In the genomic region with DNA sequence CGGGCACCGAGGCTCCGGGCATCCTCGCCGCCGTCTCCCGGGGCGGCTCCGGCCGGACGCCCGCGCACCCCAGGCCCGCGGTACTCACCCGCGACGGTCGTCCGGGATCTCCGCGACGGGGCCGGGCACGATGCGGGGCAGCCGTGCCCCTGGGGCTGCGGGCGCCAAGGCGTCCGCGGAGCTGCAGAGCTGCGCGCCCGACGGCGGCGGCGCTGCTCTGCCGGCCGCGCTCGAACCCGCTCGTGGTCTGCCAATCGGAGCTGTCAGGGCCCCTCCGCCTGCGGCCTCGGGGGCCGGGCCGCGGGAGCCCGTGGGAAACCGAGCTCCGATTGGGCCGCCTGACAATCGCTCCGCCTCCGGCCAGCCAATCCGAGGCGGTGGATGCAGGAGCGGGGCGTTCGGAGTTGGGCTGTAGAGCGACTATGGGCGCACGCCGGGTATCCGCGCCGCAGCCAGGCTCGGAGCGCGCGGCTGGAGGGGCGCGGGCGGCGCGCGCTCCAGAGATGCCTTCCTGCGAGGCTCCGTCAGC, we compare ENCODE assay signal across 8 cellular contexts.
DNase-seq lines count a peak whose midpoint lies in the region; ATAC-seq and TF ChIP-seq lines count a peak whose summit lies in the region.

No MANE protein-coding gene starts in this region.

- H3K36me3 Mint-ChIP-seq in Caco-2 (ENCODE audit: insufficient read depth, unreplicated experiment) = peaks cover 7% of the 10 kb centered on the region

- peaks cover 5% of the 10 kb centered on the region for H3K27me3 Mint-ChIP-seq in Caco-2 (ENCODE audit: insufficient read depth, unreplicated experiment)

- POLR2A ChIA-PET in Caco-2 (lab: Charles Lee) = interaction anchor here (0.6 to 1.1 kb wide), 8 partner anchors 24 to 902 kb away, joined by 3 to 13 read pairs (median 4); no protein-coding TSS in a partner anchor

- BruUV-seq in Caco-2 (replicated peaks; lab: Mats Ljungman, UMichigan) = no TSS peak

- TF ChIP-seq CTCF in Caco-2 (IDR thresholded peaks at IDR 0.05; ENCODE audit: insufficient read depth in 1 of 2, low read depth in 1 of 2, low read length in 1 of 2, severe bottlenecking in 1 of 2, unreplicated experiment in 1 of 2) (peak in 1 of 2 experiments; percentile 16), fibroblast of villous mesenchyme (IDR thresholded peaks at IDR 0.05; ENCODE audit: insufficient read depth, low read depth, low read length) (no peak)

- peak overlapping the region; percentile 92 for H3K27ac ChIP-seq in HUES6 (ENCODE audit: low read depth, low read length)

- H3K27me3 ChIP-seq in Caco-2 (replicated peaks; ENCODE audit: control insufficient read depth, insufficient read depth, low read length) (no peaks in the 10 kb centered on the region; the same call in 1 of the 2 replicates), HUES6 (ENCODE audit: control insufficient read depth, insufficient read depth, low read length) (peaks cover 14% of the 10 kb centered on the region; the same call in 1 of the 2 replicates), neuron (ENCODE audit: insufficient read depth, low read length) (no peaks in the 10 kb centered on the region)

- H3K4me1 ChIP-seq in Caco-2 (peaks cover 9% of the 10 kb centered on the region; the same call in 1 of the 2 replicates), HUES6 (ENCODE audit: control insufficient read depth, insufficient read depth, low read length) (peaks cover 48% of the 10 kb centered on the region), neuron (ENCODE audit: insufficient read depth, low read length) (peaks cover 40% of the 10 kb centered on the region)

- peak; percentile 85 for ATAC-seq in GM21381 (IDR thresholded peaks at IDR 0.05; ENCODE audit: unreplicated experiment)

- peak overlapping the region; percentile 58 for H3K27ac Mint-ChIP-seq in Caco-2 (ENCODE audit: unreplicated experiment)

- H3K4me3 ChIP-seq in Caco-2 (ENCODE audit: low read depth, low read length) = peak overlapping the region; percentile 68
- peak overlapping the region; percentile 89 for H3K4me3 ChIP-seq in HUES6 (ENCODE audit: low read depth, low read length)
- H3K4me3 ChIP-seq in fibroblast of villous mesenchyme (ENCODE audit: low read depth, low read length) = peak overlapping the region; percentile 29
- H3K4me3 ChIP-seq in neuron (ENCODE audit: low read length) = peak overlapping the region; percentile 60

- DNase-seq in Caco-2 (peak; percentile 94), activated gamma-delta T cell (lab: John Stamatoyannopoulos, UW) (peak; percentile 64), fibroblast of villous mesenchyme (ENCODE audit: low read depth) (peak; percentile 60), stromal cell of bone marrow (ENCODE audit: low read depth) (peak; percentile 76)

- H3K9me3 Mint-ChIP-seq in Caco-2 (ENCODE audit: unreplicated experiment) = no peaks in the 10 kb centered on the region

- H2AFZ ChIP-seq in neuron (ENCODE audit: low read depth, low read length) = peak overlapping the region; percentile 79

- H3K9me3 ChIP-seq in Caco-2 (no peaks in the 10 kb centered on the region), HUES6 (ENCODE audit: control insufficient read depth, insufficient read depth, low read depth, low read length) (no peaks in the 10 kb centered on the region), neuron (ENCODE audit: low read length) (no peaks in the 10 kb centered on the region)

- H3K9ac ChIP-seq in HUES6 (ENCODE audit: low read length) = peak overlapping the region; percentile 81

- H3K36me3 ChIP-seq in Caco-2 (ENCODE audit: control insufficient read depth, insufficient read depth, low read length) (no peaks in the 10 kb centered on the region), HUES6 (ENCODE audit: control insufficient read depth, insufficient read depth, low read length) (no peaks in the 10 kb centered on the region), neuron (ENCODE audit: insufficient read depth, low read length) (no peaks in the 10 kb centered on the region)

- H3K4me3 Mint-ChIP-seq in Caco-2 (ENCODE audit: unreplicated experiment) = peak overlapping the region; percentile 77

- intact Hi-C loops in Caco-2 (cut with micrococcal nuclease; ENCODE audit: unreplicated experiment) = loop anchor here (5.0 kb wide), 1 partner anchor 57 kb away; no protein-coding TSS in a partner anchor

- CTCF ChIA-PET in Caco-2 (lab: Charles Lee) = interaction anchor here (0.6 to 1.7 kb wide), 12 partner anchors 11 to 481 kb away, joined by 3 to 18 read pairs (median 5); no protein-coding TSS in a partner anchor

- H3K4me1 Mint-ChIP-seq in Caco-2 (ENCODE audit: low read depth, unreplicated experiment) = no peaks in the 10 kb centered on the region

TF ChIP-seq in PFSK-1, 5 proteins besides CTCF, POLR2A, EP300 and RAD21:
- no peak for TF ChIP-seq SIN3A (IDR thresholded peaks at IDR 0.05; ENCODE audit: borderline replicate concordance, insufficient read depth, low read length)
- TF ChIP-seq, protein P1, sequence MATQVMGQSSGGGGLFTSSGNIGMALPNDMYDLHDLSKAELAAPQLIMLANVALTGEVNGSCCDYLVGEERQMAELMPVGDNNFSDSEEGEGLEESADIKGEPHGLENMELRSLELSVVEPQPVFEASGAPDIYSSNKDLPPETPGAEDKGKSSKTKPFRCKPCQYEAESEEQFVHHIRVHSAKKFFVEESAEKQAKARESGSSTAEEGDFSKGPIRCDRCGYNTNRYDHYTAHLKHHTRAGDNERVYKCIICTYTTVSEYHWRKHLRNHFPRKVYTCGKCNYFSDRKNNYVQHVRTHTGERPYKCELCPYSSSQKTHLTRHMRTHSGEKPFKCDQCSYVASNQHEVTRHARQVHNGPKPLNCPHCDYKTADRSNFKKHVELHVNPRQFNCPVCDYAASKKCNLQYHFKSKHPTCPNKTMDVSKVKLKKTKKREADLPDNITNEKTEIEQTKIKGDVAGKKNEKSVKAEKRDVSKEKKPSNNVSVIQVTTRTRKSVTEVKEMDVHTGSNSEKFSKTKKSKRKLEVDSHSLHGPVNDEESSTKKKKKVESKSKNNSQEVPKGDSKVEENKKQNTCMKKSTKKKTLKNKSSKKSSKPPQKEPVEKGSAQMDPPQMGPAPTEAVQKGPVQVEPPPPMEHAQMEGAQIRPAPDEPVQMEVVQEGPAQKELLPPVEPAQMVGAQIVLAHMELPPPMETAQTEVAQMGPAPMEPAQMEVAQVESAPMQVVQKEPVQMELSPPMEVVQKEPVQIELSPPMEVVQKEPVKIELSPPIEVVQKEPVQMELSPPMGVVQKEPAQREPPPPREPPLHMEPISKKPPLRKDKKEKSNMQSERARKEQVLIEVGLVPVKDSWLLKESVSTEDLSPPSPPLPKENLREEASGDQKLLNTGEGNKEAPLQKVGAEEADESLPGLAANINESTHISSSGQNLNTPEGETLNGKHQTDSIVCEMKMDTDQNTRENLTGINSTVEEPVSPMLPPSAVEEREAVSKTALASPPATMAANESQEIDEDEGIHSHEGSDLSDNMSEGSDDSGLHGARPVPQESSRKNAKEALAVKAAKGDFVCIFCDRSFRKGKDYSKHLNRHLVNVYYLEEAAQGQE (IDR thresholded peaks at IDR 0.05; ENCODE audit: insufficient read depth in 1 of 2, low read depth in 2 of 2, low read length in 2 of 2) = no peak
- 0 out of 2 replicates have a peak, but pooled peaks have one; percentile 60 for TF ChIP-seq TAF1 (IDR thresholded peaks at IDR 0.05; ENCODE audit: borderline replicate concordance, insufficient read depth, low read length)
- peak; percentile 18 for TF ChIP-seq POLR2AphosphoS5 (IDR thresholded peaks at IDR 0.05; ENCODE audit: low read depth, low read length)
- no peak for TF ChIP-seq FOXP2 (optimal IDR thresholded peaks at IDR 0.05; ENCODE audit: borderline replicate concordance, extremely low read depth, extremely low read length, insufficient read depth)

Comparison
In these comparisons a context has a peak if more than half of its experiments do, and no peak if none do; other contexts are left out.
1. Peak in every context shown above with its lines: DNase-seq, ATAC-seq, H3K4me3 ChIP-seq and H3K27ac ChIP-seq.
2. H3K4me3 ChIP-seq: peak in every context shown above with its lines; median percentile 89 in HUES6; 68 in Caco-2; 60 in neuron; 29 in fibroblast of villous mesenchyme.